In the genomic region with DNA sequence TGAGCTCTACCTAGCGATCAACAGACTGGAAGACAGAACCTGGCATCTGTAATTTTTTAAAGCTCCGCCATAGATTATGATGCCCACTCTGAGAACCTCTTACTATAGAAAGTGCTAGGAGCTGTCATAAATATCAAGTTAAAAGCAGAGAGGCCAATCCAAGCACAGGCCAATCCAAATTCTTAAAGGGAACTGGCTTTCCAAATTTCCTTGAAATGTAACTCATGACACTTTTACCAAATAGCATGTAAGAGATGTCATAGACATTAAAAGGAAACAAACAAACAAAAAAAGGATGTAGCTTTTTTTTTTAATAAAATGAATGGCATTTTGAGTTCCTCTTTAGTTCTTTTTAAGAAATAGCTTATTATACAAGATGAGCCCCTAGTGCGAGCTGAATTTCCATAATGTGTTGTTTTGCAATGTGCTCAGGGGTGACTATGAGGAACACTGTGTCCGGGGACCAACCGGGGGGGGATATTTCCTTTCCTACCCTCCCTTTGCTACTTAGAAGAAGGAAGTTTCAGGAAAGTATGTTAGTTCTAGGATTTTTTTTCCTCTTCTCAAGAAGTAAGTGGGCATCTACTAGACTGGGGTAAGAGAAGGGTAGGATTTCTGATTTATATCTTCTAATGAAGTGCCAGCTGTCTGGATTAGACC, we compare ENCODE assay signal across 16 cellular contexts. TPM values are rescaled to one million over a fixed set of nuclear protein-coding genes. Genes with fewer than 3 reads are reported as not detected.
A peak's percentile ranks its signal among the peaks of the same experiment; 100 is the strongest.
DNase-seq lines count a peak whose midpoint lies in the region; ATAC-seq and TF ChIP-seq lines count a peak whose summit lies in the region.
"Had no signal": no experiment of that assay in that cellular context is flagged by ENCODE, and none has a peak within 500 bp of the region (broad histone marks: within the 10 kb centered on the region; RNA-seq: fewer than 3 reads in every experiment).

No MANE protein-coding gene starts in this region.

- no peaks in the 10 kb centered on the region for H3K9me3 Mint-ChIP-seq in CD14-positive monocyte
- H3K9me3 Mint-ChIP-seq: T-helper 1 cell treated with Interleukin-12 subunit alpha and Interleukin-12 subunit beta and Interleukin-4 antibody, amounts not matched to agents 30 μg/mL and 1 μg/mL, for 36 hours had no signal

- H3K4me3 ChIP-seq in PC-3 (ENCODE audit: low read length) (no peak overlapping the region), heart left ventricle (peak overlapping the region in 1 of 12 donors; percentile 2), psoas muscle (no peak overlapping the region)
- H3K4me3 ChIP-seq: esophagus squamous epithelium had no signal

- H3K27ac Mint-ChIP-seq in CD14-positive monocyte: peak overlapping the region; percentile 81 to 95 (median 91)
- H3K27ac Mint-ChIP-seq: T-helper 1 cell treated with Interleukin-12 subunit alpha and Interleukin-12 subunit beta and Interleukin-4 antibody, amounts not matched to agents 30 μg/mL and 1 μg/mL, for 36 hours had no signal

- H3K9me3 ChIP-seq in PC-3 (ENCODE audit: low read length) (no peaks in the 10 kb centered on the region), heart left ventricle (no peaks in the 10 kb centered on the region), psoas muscle (no peaks in the 10 kb centered on the region)
- H3K9me3 ChIP-seq: esophagus squamous epithelium had no signal

- H3K4me2 ChIP-seq in PC-3 (ENCODE audit: low read length): peak overlapping the region; percentile 77

- peaks cover 42% of the 10 kb centered on the region for H3K4me1 ChIP-seq in PC-3 (ENCODE audit: insufficient read depth, low read length)
- peaks cover 0 to 53% (median 6%) of the 10 kb centered on the region in 12 donors for H3K4me1 ChIP-seq in heart left ventricle
- peaks cover 26% of the 10 kb centered on the region for H3K4me1 ChIP-seq in psoas muscle
- H3K4me1 ChIP-seq: esophagus squamous epithelium, parathyroid adenoma had no signal

- peaks cover 1 to 8% (median 3%) of the 10 kb centered on the region in 3 donors for H3K27me3 Mint-ChIP-seq in CD14-positive monocyte (ENCODE audit: low read depth in 3 of 3)

- 70 to 77% (median 72%) methylated on average over 5 of the region's 5 CpGs for WGBS in heart left ventricle, 4 donors
- 47 to 72% (median 58%) methylated on average over 5 of the region's 5 CpGs for WGBS in psoas muscle, 3 donors

- TF ChIP-seq CTCF in CD14-positive monocyte (IDR thresholded peaks at IDR 0.05) (no peak), PC-3 (conservative IDR thresholded peaks at IDR 0.05; ENCODE audit: low read depth, low read length) (no peak), heart left ventricle (IDR thresholded peaks at IDR 0.05) (no peak), psoas muscle (IDR thresholded peaks at IDR 0.05) (no peak)

- DNase-seq in CD14-positive monocyte (ENCODE audit: low spot score) (peak; percentile 72), PC-3 (no peak), heart left ventricle (peak in 1 of 5 donors; percentile 25), psoas muscle (no peak), COLO668 (lab: John Stamatoyannopoulos, UW; ENCODE audit: unreplicated experiment) (no peak), NCI-H2107 treated with DMSO at 0.1 percent for 48 hours (lab: John Stamatoyannopoulos, UW; ENCODE audit: unreplicated experiment) (no peak), NCI-H2081 (lab: John Stamatoyannopoulos, UW) (no peak)
- DNase-seq: activated naive CD4-positive, alpha-beta T cell treated with anti-CD3 and anti-CD28 coated beads, Interleukin-2, amount 50 U/mL, for 16 hours; esophagus squamous epithelium; OCI-M1; stimulated activated CD4-positive, alpha-beta T cell treated with anti-CD3 and anti-CD28 coated beads, Interleukin-2, amount 100 ng/mL, for 24 hours had no signal

- peaks cover 46% of the 10 kb centered on the region for H3K4me1 Mint-ChIP-seq in CD14-positive monocyte

- H3K27ac ChIP-seq in PC-3 (ENCODE audit: low read length) (peak overlapping the region; percentile 78; the same call in 1 of the 2 replicates), heart left ventricle (peak overlapping the region in 3 of 12 donors; percentile 2 to 88 (median 11)), psoas muscle (peak overlapping the region; percentile 86)
- H3K27ac ChIP-seq: parathyroid adenoma had no signal

- BruUV-seq in PC-3 (replicated peaks; lab: Mats Ljungman, UMichigan): no TSS peak

- H3K36me3 ChIP-seq in PC-3 (ENCODE audit: low read depth, low read length) (no peaks in the 10 kb centered on the region), heart left ventricle (no peaks in the 10 kb centered on the region), psoas muscle (ENCODE audit: insufficient read depth in 1 of 2, low read depth in 1 of 2) (no peaks in the 10 kb centered on the region)
- H3K36me3 ChIP-seq: esophagus squamous epithelium had no signal

- no peaks in the 10 kb centered on the region for H4K20me1 ChIP-seq in PC-3 (ENCODE audit: low read length)

- intact Hi-C loops in CD14-positive monocyte (cut with micrococcal nuclease): loop anchor here in 1 of 2 donors (10.0 kb wide), 1 partner anchor 49 kb away; no protein-coding TSS in a partner anchor
- intact Hi-C loops in PC-3 (cut with micrococcal nuclease): no loop called here
- intact Hi-C loops in heart left ventricle (cut with DNase I): no loop called here
- intact Hi-C loops in psoas muscle (cut with DNase I): no loop called here

- no peaks in the 10 kb centered on the region for H3K9me2 ChIP-seq in PC-3 (replicated peaks; ENCODE audit: low read length)

- H3K27me3 ChIP-seq in PC-3 (ENCODE audit: low read length) (no peaks in the 10 kb centered on the region), heart left ventricle (no peaks in the 10 kb centered on the region), psoas muscle (ENCODE audit: insufficient read depth in 3 of 3, low read length in 2 of 3) (no peaks in the 10 kb centered on the region)
- H3K27me3 ChIP-seq: esophagus squamous epithelium had no signal

- H3K36me3 Mint-ChIP-seq in CD14-positive monocyte: no peaks in the 10 kb centered on the region

- peak overlapping the region in 1 of 2 donors; percentile 39 for H3K4me3 Mint-ChIP-seq in CD14-positive monocyte
- H3K4me3 Mint-ChIP-seq: T-helper 1 cell treated with Interleukin-12 subunit alpha and Interleukin-12 subunit beta and Interleukin-4 antibody, amounts not matched to agents 30 μg/mL and 1 μg/mL, for 36 hours had no signal

- POLR2A ChIA-PET in PC-3 (lab: Charles Lee; ENCODE audit: unreplicated experiment): no interaction called here

- ATAC-seq in PC-3 (no peak), heart left ventricle (peak in 3 of 4 donors; percentile 53 to 78 (median 68)), psoas muscle (peak in 1 of 4 donors; percentile 55), HG02610 (IDR thresholded peaks at IDR 0.05; ENCODE audit: unreplicated experiment) (no peak)

- no peak for TF ChIP-seq POLR2A in heart left ventricle (IDR thresholded peaks at IDR 0.05)

- H3K79me2 ChIP-seq in PC-3 (ENCODE audit: low read length): no peaks in the 10 kb centered on the region
- H3K79me2 ChIP-seq: parathyroid adenoma had no signal

- no peaks in the 10 kb centered on the region for H3F3A ChIP-seq in PC-3 (ENCODE audit: low read length, unreplicated experiment)

- CTCF ChIA-PET in PC-3 (lab: Charles Lee): no interaction called here

- H2AFZ ChIP-seq in PC-3 (ENCODE audit: low read length): no peak overlapping the region
- H2AFZ ChIP-seq: parathyroid adenoma had no signal

- H3K9ac ChIP-seq in PC-3 (ENCODE audit: low read length): no peak overlapping the region
- H3K9ac ChIP-seq: parathyroid adenoma had no signal

RNA-seq across cellular contexts. Expression of a gene that starts 23.7 kb away (rescaled TPM):
- polyA plus RNA-seq in CD14-positive monocyte (under 1 TPM; 0.11 to 0.34 TPM), heart left ventricle (1 to 10 TPM; 3.1 to 5.3 TPM), psoas muscle (1 to 10 TPM; 1.6 to 3.1 (median 2.0) TPM)
- total RNA-seq in PC-3 (2014; rRNA removed) (not detected in 2 replicates), heart left ventricle (100 to 1,000 TPM in 1 of 9 donors, 10 to 100 TPM in 4, 1 to 10 TPM in 4; 4.7 to 144 (median 18.4) TPM), psoas muscle (10 to 100 TPM in 3 of 4 donors, 1 to 10 TPM in 1; 9.3 to 16.4 (median 13.3) TPM)
- total RNA-seq: mammary epithelial cell had no signal
- polyA plus RNA-seq: BJ had no signal

RNA-seq across cellular contexts. Expression of a gene that starts 33.4 kb away (rescaled TPM):
- polyA plus RNA-seq in CD14-positive monocyte: not detected
- 0.04 TPM in 1 of 2 replicates, not detected in the other for total RNA-seq in PC-3 (2014; rRNA removed)
- total RNA-seq in heart left ventricle: 1 to 10 TPM in 1 of 9 donors, under 1 TPM in 8; 0.09 to 3.2 (median 0.44) TPM
- polyA plus RNA-seq in heart left ventricle: under 1 TPM; 0.23 to 0.25 TPM
- 1 to 10 TPM in 1 of 4 donors, under 1 TPM in 3; 0.20 to 1.0 (median 0.59) TPM for total RNA-seq in psoas muscle
- polyA plus RNA-seq in psoas muscle: under 1 TPM; 0.15 to 0.93 (median 0.42) TPM

Comparison
In these comparisons a context has a peak if more than half of its experiments do, and no peak if none do; other contexts are left out.
1. ATAC-seq: peak in heart left ventricle (3 of 4); none in PC-3 (single experiment) and HG02610 (single experiment).